ENCODE assay signal across 18 cellular contexts in genomic region chr11:134920851-134921608, GRCh38.
DNase-seq lines count a peak whose midpoint lies in the region; ATAC-seq and TF ChIP-seq lines count a peak whose summit lies in the region.
"Had no signal": no experiment of that assay in that cellular context is flagged by ENCODE, and none has a peak within 500 bp of the region (broad histone marks: within the 10 kb centered on the region; RNA-seq: fewer than 3 reads in every experiment).

No MANE protein-coding gene starts in this region.

- H3K9ac ChIP-seq in BLaER1 treated with 17β-estradiol and CSF1 and Interleukin-3, amounts not matched to agents 10 nM and 100 nM, result no peak overlapping the region
- no peak overlapping the region for H3K9ac ChIP-seq in endodermal cell (ENCODE audit: extremely low read depth, low read length, poor library complexity, severe bottlenecking)
- H3K9ac ChIP-seq: GM23248 had no signal

- no peak overlapping the region for H3K4me3 ChIP-seq in BLaER1 treated with 17β-estradiol and CSF1 and Interleukin-3, amounts not matched to agents 10 nM and 100 nM
- no peak overlapping the region for H3K4me3 ChIP-seq in esophagus muscularis mucosa
- H3K4me3 ChIP-seq in upper lobe of right lung, result no peak overlapping the region
- no peak overlapping the region for H3K4me3 ChIP-seq in endodermal cell (ENCODE audit: low read length)
- H3K4me3 ChIP-seq: GM23248 had no signal

- H3K4me2 ChIP-seq in BLaER1 treated with 17β-estradiol and CSF1 and Interleukin-3, amounts not matched to agents 10 nM and 100 nM, result peak overlapping the region in 7 of 11 experiments; percentile 4 to 50 (median 34); a peak in 10 of 22 replicates

- no peaks in the 10 kb centered on the region for H4K20me1 ChIP-seq in BLaER1 treated with 17β-estradiol and CSF1 and Interleukin-3, amounts not matched to agents 10 nM and 100 nM

- H3K27ac Mint-ChIP-seq in osteocyte (ENCODE audit: unreplicated experiment), result no peak overlapping the region
- H3K27ac Mint-ChIP-seq in endodermal cell, result no peak overlapping the region
- H3K27ac Mint-ChIP-seq: B cell; CD4-positive, alpha-beta memory T cell had no signal

- H3K27ac ChIP-seq in BLaER1 treated with 17β-estradiol and CSF1 and Interleukin-3, amounts not matched to agents 10 nM and 100 nM, result no peak overlapping the region
- H3K27ac ChIP-seq in esophagus muscularis mucosa (replicated peaks in 1 of 4) (no peak overlapping the region), upper lobe of right lung (no peak overlapping the region), endodermal cell (ENCODE audit: low read depth, low read length) (no peak overlapping the region)
- H3K27ac ChIP-seq: GM23248 had no signal

- TF ChIP-seq CTCF in esophagus muscularis mucosa (IDR thresholded peaks at IDR 0.05) (no peak), osteocyte (IDR thresholded peaks at IDR 0.05) (no peak), upper lobe of right lung (IDR thresholded peaks at IDR 0.05) (no peak), endodermal cell (conservative IDR thresholded peaks at IDR 0.05) (no peak)

- no peaks in the 10 kb centered on the region for H3K9me3 ChIP-seq in BLaER1 treated with 17β-estradiol and CSF1 and Interleukin-3, amounts not matched to agents 10 nM and 100 nM (replicated peaks in 1 of 11)
- no peaks in the 10 kb centered on the region for H3K9me3 ChIP-seq in esophagus muscularis mucosa
- H3K9me3 ChIP-seq in upper lobe of right lung, result no peaks in the 10 kb centered on the region
- peaks cover 6% of the 10 kb centered on the region for H3K9me3 ChIP-seq in endodermal cell (ENCODE audit: control insufficient read depth, low read length)

- H3K4me1 Mint-ChIP-seq in osteocyte (ENCODE audit: unreplicated experiment) (peaks cover 25% of the 10 kb centered on the region), endodermal cell (peaks cover 10% of the 10 kb centered on the region)
- H3K4me1 Mint-ChIP-seq: B cell had no signal

- WGBS in esophagus muscularis mucosa, result 75% methylated on average over 8 of the region's 8 CpGs
- 84 to 88% methylated on average over 7 to 8 of the region's 8 CpGs for WGBS in endodermal cell (ENCODE audit: insufficient coverage in 1 of 2, insufficient read length in 1 of 2), 2 experiments

- H3K36me3 Mint-ChIP-seq in osteocyte (ENCODE audit: unreplicated experiment) (no peaks in the 10 kb centered on the region), endodermal cell (ENCODE audit: low read depth) (no peaks in the 10 kb centered on the region)
- H3K36me3 Mint-ChIP-seq: CD4-positive, alpha-beta memory T cell had no signal

- no peak for TF ChIP-seq POLR2A in esophagus muscularis mucosa (IDR thresholded peaks at IDR 0.05; ENCODE audit: low read depth)

- no peak for TF ChIP-seq EP300 in esophagus muscularis mucosa (IDR thresholded peaks at IDR 0.05)

- no peaks in the 10 kb centered on the region for H3K27me3 ChIP-seq in BLaER1 treated with 17β-estradiol and CSF1 and Interleukin-3, amounts not matched to agents 10 nM and 100 nM
- H3K27me3 ChIP-seq in esophagus muscularis mucosa (peaks cover 0 to 13% (median 0%) of the 10 kb centered on the region in 4 donors), upper lobe of right lung (no peaks in the 10 kb centered on the region), endodermal cell (ENCODE audit: control insufficient read depth, insufficient read depth, low read length, poor library complexity, severe bottlenecking) (peaks cover 12% of the 10 kb centered on the region)

- no peak overlapping the region for H3K4me3 Mint-ChIP-seq in osteocyte (ENCODE audit: unreplicated experiment)
- no peak overlapping the region for H3K4me3 Mint-ChIP-seq in endodermal cell
- H3K4me3 Mint-ChIP-seq: B cell; CD4-positive, alpha-beta memory T cell had no signal

- DNase-seq in esophagus muscularis mucosa (ENCODE audit: extremely low spot score) (peak; percentile 60), osteocyte (ENCODE audit: extremely low spot score, unreplicated experiment) (peak; percentile 34), upper lobe of right lung (peak; percentile 4), NCI-H1105 treated with DMSO at 0.1 percent for 48 hours (lab: John Stamatoyannopoulos, UW) (no peak), endodermal cell (no peak)
- DNase-seq: C1 segment of cervical spinal cord; Calu3; CD4-positive, alpha-beta memory T cell; COR-L47; DMS79 treated with DMSO at 0.1 percent for 48 hours; GF-D8; GM23248; H7; HCEC 1CT had no signal

- H3K9me3 Mint-ChIP-seq in osteocyte (ENCODE audit: unreplicated experiment), result no peaks in the 10 kb centered on the region
- peaks cover 2% of the 10 kb centered on the region for H3K9me3 Mint-ChIP-seq in endodermal cell

- ATAC-seq in upper lobe of right lung (no peak), GM18520 (IDR thresholded peaks at IDR 0.05; ENCODE audit: unreplicated experiment) (no peak), HG02759 (IDR thresholded peaks at IDR 0.05; ENCODE audit: unreplicated experiment) (no peak)

- no peaks in the 10 kb centered on the region for H3K36me3 ChIP-seq in BLaER1 treated with 17β-estradiol and CSF1 and Interleukin-3, amounts not matched to agents 10 nM and 100 nM
- H3K36me3 ChIP-seq in esophagus muscularis mucosa (no peaks in the 10 kb centered on the region), upper lobe of right lung (no peaks in the 10 kb centered on the region), endodermal cell (ENCODE audit: control insufficient read depth, insufficient read depth, low read length) (no peaks in the 10 kb centered on the region)

- H3K27me3 Mint-ChIP-seq in osteocyte (ENCODE audit: unreplicated experiment) (peaks cover 7% of the 10 kb centered on the region), endodermal cell (ENCODE audit: insufficient read depth) (peaks cover 32% of the 10 kb centered on the region)

- H3K4me1 ChIP-seq in BLaER1 treated with 17β-estradiol and CSF1 and Interleukin-3, amounts not matched to agents 10 nM and 100 nM, result peaks cover 0 to 28% (median 17%) of the 10 kb centered on the region in 10 experiments; a peak in 14 of 20 replicates
- H3K4me1 ChIP-seq in esophagus muscularis mucosa (no peaks in the 10 kb centered on the region), upper lobe of right lung (no peaks in the 10 kb centered on the region), endodermal cell (ENCODE audit: control insufficient read depth, insufficient read depth, low read length) (peaks cover 13% of the 10 kb centered on the region)

- intact Hi-C loops in esophagus muscularis mucosa (cut with DNase I) (no loop called here), upper lobe of right lung (cut with DNase I) (no loop called here)

Comparison
In these comparisons a context has a peak if more than half of its experiments do, and no peak if none do; other contexts are left out.
1. DNase-seq: peak in esophagus muscularis mucosa (single experiment), osteocyte (single experiment) and upper lobe of right lung (single experiment); none in NCI-H1105 treated with DMSO at 0.1 percent for 48 hours (single experiment) and endodermal cell (single experiment).